Comparison of ENCODE assay signal across 8 cellular contexts in the genomic region with DNA sequence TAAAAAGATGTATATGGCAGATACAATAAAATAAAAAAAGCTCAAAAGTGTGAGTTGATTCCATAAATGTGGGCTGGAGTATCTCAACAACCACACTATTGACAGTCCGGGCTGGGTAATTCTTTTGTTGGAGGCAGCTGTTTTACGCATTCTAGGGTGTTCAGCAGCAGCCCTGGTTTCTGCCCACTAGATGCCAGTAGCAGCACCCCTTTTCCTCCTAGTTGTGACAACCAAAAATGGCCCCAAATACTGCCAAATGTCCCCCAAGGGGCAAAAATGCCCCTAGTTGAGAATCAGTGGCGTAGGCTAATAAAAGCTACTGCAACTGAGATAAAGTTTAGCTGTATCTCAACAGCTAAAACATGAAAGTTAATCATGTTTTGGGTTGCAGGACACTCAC. TPM values are rescaled to one million over a fixed set of nuclear protein-coding genes. Genes with fewer than 3 reads are reported as not detected.
DNase-seq lines count a peak whose midpoint lies in the region; ATAC-seq and TF ChIP-seq lines count a peak whose summit lies in the region.

No MANE protein-coding gene starts in this region.

- intact Hi-C loops in CD4-positive, alpha-beta memory T cell (cut with micrococcal nuclease) = loop anchor here (1.0 to 10.0 kb wide), 3 partner anchors 104 to 246 kb away; a partner anchor contains a TSS
- intact Hi-C loops in adrenal gland (cut with DNase I) = no loop called here

- H3K36me3 ChIP-seq in CD4-positive, alpha-beta memory T cell (ENCODE audit: insufficient read depth, low read length) = no peaks in the 10 kb centered on the region
- H3K36me3 ChIP-seq in adrenal gland (replicated peaks in 1 of 2) (no peaks in the 10 kb centered on the region), kidney epithelial cell (ENCODE audit: control insufficient read depth, insufficient read depth, low read length) (no peaks in the 10 kb centered on the region)

- CTCF ChIA-PET in CD4-positive, alpha-beta memory T cell (lab: Charles Lee; ENCODE audit: partially characterized antibody) = interaction anchor here (0.6 to 3.5 kb wide), 27 partner anchors 8 to 281 kb away, joined by 3 to 44 read pairs (median 4); a partner anchor contains a TSS

- peaks cover 0 to 14% of the 10 kb centered on the region in 2 donors for H3K36me3 Mint-ChIP-seq in CD4-positive, alpha-beta memory T cell

- no peak for ATAC-seq in HG03342 (IDR thresholded peaks at IDR 0.05; ENCODE audit: unreplicated experiment)
- no peak for ATAC-seq in GM18520 (IDR thresholded peaks at IDR 0.05; ENCODE audit: unreplicated experiment)
- ATAC-seq in HG03175 (IDR thresholded peaks at IDR 0.05; ENCODE audit: unreplicated experiment) = no peak

- H3K9me3 ChIP-seq in CD4-positive, alpha-beta memory T cell (ENCODE audit: control insufficient read depth in 1 of 2, low read length in 2 of 2) = peaks cover 0 to 4% of the 10 kb centered on the region in 2 donors
- H3K9me3 ChIP-seq in adrenal gland (replicated peaks in 1 of 3) = no peaks in the 10 kb centered on the region

- peak; percentile 36 to 43 (median 42) for DNase-seq in CD4-positive, alpha-beta memory T cell
- DNase-seq in Kasumi-1 (lab: John Stamatoyannopoulos, UW) (peak; percentile 25 to 43), adrenal gland (peak in 4 of 7 donors; percentile 13 to 64 (median 32)), kidney epithelial cell (ENCODE audit: low read depth) (no peak), iPS-NIHi7 (ENCODE audit: extremely low spot score) (no peak)

- H3K4me3 ChIP-seq in CD4-positive, alpha-beta memory T cell (ENCODE audit: low read length in 2 of 2) = no peak overlapping the region
- no peak overlapping the region for H3K4me3 ChIP-seq in adrenal gland
- no peak overlapping the region for H3K4me3 ChIP-seq in kidney epithelial cell (ENCODE audit: low read depth, low read length)

- WGBS in adrenal gland, 4 donors = 79 to 92% (median 89%) methylated on average over 3 of the region's 3 CpGs

- H3K27me3 ChIP-seq in CD4-positive, alpha-beta memory T cell (ENCODE audit: insufficient read depth, low read length) = no peaks in the 10 kb centered on the region
- H3K27me3 ChIP-seq in adrenal gland (no peaks in the 10 kb centered on the region), kidney epithelial cell (ENCODE audit: control insufficient read depth, insufficient read depth, low read length) (no peaks in the 10 kb centered on the region)

- peaks cover 0 to 11% (median 3%) of the 10 kb centered on the region in 4 donors for H3K4me1 Mint-ChIP-seq in CD4-positive, alpha-beta memory T cell

- POLR2A ChIA-PET in CD4-positive, alpha-beta memory T cell (lab: Charles Lee; ENCODE audit: partially characterized antibody) = interaction anchor here (1.0 to 1.2 kb wide), 2 partner anchors 77 to 104 kb away, joined by 3 to 5 read pairs; a partner anchor contains a TSS

- H3K27me3 Mint-ChIP-seq in CD4-positive, alpha-beta memory T cell = no peaks in the 10 kb centered on the region

- H3K4me3 Mint-ChIP-seq in CD4-positive, alpha-beta memory T cell = no peak overlapping the region

- no peak overlapping the region for H3K27ac ChIP-seq in CD4-positive, alpha-beta memory T cell (ENCODE audit: low read depth, low read length)
- no peak overlapping the region for H3K27ac ChIP-seq in adrenal gland

- no peak for TF ChIP-seq POLR2A in adrenal gland (IDR thresholded peaks at IDR 0.05)

- peak overlapping the region in 1 of 7 donors; percentile 18 for H3K27ac Mint-ChIP-seq in CD4-positive, alpha-beta memory T cell

- peaks cover 0 to 7% (median 1%) of the 10 kb centered on the region in 8 donors for H3K9me3 Mint-ChIP-seq in CD4-positive, alpha-beta memory T cell

- H3K4me1 ChIP-seq in CD4-positive, alpha-beta memory T cell (ENCODE audit: insufficient read depth, low read length) = no peaks in the 10 kb centered on the region
- H3K4me1 ChIP-seq in adrenal gland (replicated peaks in 1 of 2) = no peaks in the 10 kb centered on the region

- TF ChIP-seq CTCF in adrenal gland (IDR thresholded peaks at IDR 0.05) (peak in 4 of 6 experiments; percentile 21 to 48 (median 38)), kidney epithelial cell (IDR thresholded peaks at IDR 0.05; ENCODE audit: insufficient read depth, low read length, poor library complexity, severe bottlenecking) (peak; percentile 28)

RNA-seq across cellular contexts. Expression of a gene that starts 44.7 kb away (rescaled TPM):
- 10 to 100 TPM; 83.3 to 83.6 TPM for total RNA-seq in CD4-positive, alpha-beta memory T cell
- 10 to 100 TPM; 78.5 to 81.3 TPM for polyA plus RNA-seq in CD4-positive, alpha-beta memory T cell
- total RNA-seq in adrenal gland (100 to 1,000 TPM in 4 of 8 donors, 10 to 100 TPM in 4; 60.7 to 138 (median 102) TPM), kidney epithelial cell (76.7 and 106 TPM in 2 replicates)
- polyA plus RNA-seq in adrenal gland = 100 to 1,000 TPM in 1 of 3 donors, 10 to 100 TPM in 2; 26.1 to 203 (median 47.9) TPM

Comparison
In these comparisons a context has a peak if more than half of its experiments do, and no peak if none do; other contexts are left out.
1. DNase-seq: peak in CD4-positive, alpha-beta memory T cell (5 of 5), Kasumi-1 (2 of 2) and adrenal gland (4 of 7); none in kidney epithelial cell (single experiment) and iPS-NIHi7 (single experiment).